11 cellular contexts compared by ENCODE assay signal in the genomic region with DNA sequence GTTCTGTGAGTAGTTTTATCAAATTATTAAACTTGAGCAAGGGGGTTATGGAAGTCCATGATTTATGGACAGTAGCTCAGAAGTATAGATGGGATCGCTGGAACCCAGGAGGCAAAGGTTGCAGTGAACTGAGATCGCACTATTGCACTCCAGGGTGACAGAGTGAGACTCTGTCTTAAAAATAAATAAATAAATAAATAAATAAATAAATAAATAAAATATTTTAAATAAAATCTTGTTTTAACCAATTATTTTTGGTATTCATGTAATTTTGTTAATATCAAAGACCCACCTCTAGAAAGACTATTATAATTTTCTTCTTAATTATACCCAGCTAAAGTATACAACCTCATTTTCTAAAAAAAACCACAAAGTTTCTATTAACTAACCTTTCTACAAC.
"Had no signal": no experiment of that assay in that cellular context is flagged by ENCODE, and none has a peak within 500 bp of the region (broad histone marks: within the 10 kb centered on the region; RNA-seq: fewer than 3 reads in every experiment).

No MANE protein-coding gene starts in this region.

- H3K4me1 ChIP-seq: HAP-1 had no signal

- H3K4me3 Mint-ChIP-seq: GM23338, H9, HFFc6 had no signal

- H3K9me3 ChIP-seq: HAP-1 had no signal

- ATAC-seq: GM23338, HCT116 had no signal

- H3K27ac Mint-ChIP-seq: GM23338, H9, HFFc6 had no signal

- H3K9ac ChIP-seq: GM23248 had no signal

- H3K36me3 ChIP-seq: HAP-1 had no signal

- DNase-seq: GM23248, GOT3, H7, H9, HCEC 1CT, HFFc6 had no signal

- FAIRE-seq: H1, H54 had no signal

- H3K27ac ChIP-seq: GM23248 had no signal

- H3K4me3 ChIP-seq: GM23248, GM23338, HAP-1 had no signal

- H3K4me1 Mint-ChIP-seq: GM23338, H9 had no signal
